In the genomic region with DNA sequence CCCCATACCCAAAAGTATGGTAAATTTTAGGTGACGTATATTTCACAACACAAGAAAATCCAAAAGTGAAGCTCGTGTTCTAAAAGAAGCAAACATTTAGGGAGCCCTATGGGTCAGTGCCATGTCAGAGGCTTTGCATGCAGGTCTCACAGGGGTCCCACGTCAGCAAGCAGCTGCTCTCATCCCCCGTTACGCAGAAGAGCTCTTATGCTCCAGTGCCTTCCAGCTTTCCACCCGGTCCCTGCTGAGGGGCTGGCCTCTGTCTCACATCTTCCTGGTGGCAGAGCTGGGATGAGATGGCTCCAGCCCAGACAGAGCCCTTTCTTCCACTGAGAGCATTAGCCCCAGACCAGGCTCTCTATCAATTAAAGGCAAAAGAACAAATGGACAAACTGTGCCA, we compare ENCODE assay signal across 1 cellular context.
TF ChIP-seq lines count a peak whose summit lies in the region.

No MANE protein-coding gene starts in this region.

TF ChIP-seq in liver, 16 proteins besides CTCF, POLR2A, EP300 and RAD21 (continued from another document):
- TF ChIP-seq ZBTB33 (IDR thresholded peaks at IDR 0.05) (no peak), REST (IDR thresholded peaks at IDR 0.05) (no peak)
- TF ChIP-seq, protein P1, sequence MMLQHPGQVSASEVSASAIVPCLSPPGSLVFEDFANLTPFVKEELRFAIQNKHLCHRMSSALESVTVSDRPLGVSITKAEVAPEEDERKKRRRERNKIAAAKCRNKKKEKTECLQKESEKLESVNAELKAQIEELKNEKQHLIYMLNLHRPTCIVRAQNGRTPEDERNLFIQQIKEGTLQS (IDR thresholded peaks at IDR 0.05), result no peak
